2 cellular contexts compared by ENCODE assay signal in the genomic region with DNA sequence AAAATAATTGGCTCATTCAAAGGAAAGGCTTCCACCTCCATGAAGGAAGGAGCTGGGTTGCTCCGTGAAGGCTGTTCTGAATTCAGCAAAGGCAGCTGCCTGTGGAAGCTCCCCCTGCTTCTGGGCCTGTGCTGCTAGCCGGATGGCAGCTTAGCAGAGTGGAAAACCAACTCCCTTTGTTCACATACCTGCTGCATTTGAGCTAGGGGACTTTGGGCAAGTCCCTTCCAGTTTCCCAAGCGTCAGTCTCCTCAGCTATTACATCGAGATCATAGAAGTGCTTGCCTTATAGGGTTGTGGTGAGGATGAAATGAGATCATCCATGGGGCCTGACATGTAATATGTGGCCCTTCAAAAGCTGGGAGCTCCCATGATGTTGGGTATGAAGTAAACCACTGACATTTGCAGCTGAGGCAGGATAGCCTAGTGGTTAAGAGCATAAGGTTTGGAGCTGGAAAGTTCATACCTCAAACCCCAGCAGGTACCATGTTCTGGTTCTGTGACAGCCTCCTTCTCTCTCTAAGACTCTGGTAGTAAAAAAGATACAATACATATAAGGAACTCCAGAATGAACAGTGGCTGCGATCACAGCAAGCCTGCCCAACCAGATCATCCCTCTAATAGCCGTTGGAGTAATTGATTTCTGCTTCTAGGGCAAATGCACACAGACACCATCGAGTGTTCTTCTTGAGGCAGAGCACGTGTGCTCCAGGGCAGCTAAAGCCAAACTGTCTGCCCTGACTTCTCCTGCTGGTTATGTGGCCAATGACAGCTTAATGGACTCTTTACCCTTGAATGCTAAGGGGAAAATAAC.
TF ChIP-seq lines count a peak whose summit lies in the region.

No MANE protein-coding gene starts in this region.

TF ChIP-seq in HepG2, 621 proteins besides CTCF, POLR2A, EP300 and RAD21:
- no peak for TF ChIP-seq JUN (CRISPR knock-in tag; IDR thresholded peaks at IDR 0.05)
- TF ChIP-seq, protein P1, sequence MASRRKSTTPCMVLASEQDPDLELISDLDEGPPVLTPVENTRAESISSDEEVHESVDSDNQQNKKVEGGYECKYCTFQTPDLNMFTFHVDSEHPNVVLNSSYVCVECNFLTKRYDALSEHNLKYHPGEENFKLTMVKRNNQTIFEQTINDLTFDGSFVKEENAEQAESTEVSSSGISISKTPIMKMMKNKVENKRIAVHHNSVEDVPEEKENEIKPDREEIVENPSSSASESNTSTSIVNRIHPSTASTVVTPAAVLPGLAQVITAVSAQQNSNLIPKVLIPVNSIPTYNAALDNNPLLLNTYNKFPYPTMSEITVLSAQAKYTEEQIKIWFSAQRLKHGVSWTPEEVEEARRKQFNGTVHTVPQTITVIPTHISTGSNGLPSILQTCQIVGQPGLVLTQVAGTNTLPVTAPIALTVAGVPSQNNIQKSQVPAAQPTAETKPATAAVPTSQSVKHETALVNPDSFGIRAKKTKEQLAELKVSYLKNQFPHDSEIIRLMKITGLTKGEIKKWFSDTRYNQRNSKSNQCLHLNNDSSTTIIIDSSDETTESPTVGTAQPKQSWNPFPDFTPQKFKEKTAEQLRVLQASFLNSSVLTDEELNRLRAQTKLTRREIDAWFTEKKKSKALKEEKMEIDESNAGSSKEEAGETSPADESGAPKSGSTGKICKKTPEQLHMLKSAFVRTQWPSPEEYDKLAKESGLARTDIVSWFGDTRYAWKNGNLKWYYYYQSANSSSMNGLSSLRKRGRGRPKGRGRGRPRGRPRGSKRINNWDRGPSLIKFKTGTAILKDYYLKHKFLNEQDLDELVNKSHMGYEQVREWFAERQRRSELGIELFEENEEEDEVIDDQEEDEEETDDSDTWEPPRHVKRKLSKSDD (CRISPR knock-in tag; IDR thresholded peaks at IDR 0.05; ENCODE audit: low read depth), result no peak
- peak; percentile 26; the same call in 1 of the 2 replicates for TF ChIP-seq SMC3 (IDR thresholded peaks at IDR 0.05; ENCODE audit: low read length)
- TF ChIP-seq, protein P2, sequence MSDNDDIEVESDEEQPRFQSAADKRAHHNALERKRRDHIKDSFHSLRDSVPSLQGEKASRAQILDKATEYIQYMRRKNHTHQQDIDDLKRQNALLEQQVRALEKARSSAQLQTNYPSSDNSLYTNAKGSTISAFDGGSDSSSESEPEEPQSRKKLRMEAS (IDR thresholded peaks at IDR 0.05), result peak; percentile 81
- TF ChIP-seq IRX3 (CRISPR knock-in tag; IDR thresholded peaks at IDR 0.05; ENCODE audit: borderline replicate concordance, low read depth), result no peak
- TF ChIP-seq STAG1 (CRISPR knock-in tag; IDR thresholded peaks at IDR 0.05), result peak; percentile 38; the same call in 1 of the 2 replicates
- TF ChIP-seq, protein P3, sequence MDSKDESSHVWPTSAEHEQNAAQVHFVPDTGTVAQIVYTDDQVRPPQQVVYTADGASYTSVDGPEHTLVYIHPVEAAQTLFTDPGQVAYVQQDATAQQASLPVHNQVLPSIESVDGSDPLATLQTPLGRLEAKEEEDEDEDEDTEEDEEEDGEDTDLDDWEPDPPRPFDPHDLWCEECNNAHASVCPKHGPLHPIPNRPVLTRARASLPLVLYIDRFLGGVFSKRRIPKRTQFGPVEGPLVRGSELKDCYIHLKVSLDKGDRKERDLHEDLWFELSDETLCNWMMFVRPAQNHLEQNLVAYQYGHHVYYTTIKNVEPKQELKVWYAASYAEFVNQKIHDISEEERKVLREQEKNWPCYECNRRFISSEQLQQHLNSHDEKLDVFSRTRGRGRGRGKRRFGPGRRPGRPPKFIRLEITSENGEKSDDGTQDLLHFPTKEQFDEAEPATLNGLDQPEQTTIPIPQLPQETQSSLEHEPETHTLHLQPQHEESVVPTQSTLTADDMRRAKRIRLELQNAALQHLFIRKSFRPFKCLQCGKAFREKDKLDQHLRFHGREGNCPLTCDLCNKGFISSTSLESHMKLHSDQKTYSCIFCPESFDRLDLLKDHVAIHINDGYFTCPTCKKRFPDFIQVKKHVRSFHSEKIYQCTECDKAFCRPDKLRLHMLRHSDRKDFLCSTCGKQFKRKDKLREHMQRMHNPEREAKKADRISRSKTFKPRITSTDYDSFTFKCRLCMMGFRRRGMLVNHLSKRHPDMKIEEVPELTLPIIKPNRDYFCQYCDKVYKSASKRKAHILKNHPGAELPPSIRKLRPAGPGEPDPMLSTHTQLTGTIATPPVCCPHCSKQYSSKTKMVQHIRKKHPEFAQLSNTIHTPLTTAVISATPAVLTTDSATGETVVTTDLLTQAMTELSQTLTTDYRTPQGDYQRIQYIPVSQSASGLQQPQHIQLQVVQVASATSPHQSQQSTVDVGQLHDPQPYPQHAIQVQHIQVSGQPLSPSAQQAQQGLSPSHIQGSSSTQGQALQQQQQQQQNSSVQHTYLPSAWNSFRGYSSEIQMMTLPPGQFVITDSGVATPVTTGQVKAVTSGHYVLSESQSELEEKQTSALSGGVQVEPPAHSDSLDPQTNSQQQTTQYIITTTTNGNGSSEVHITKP (CRISPR knock-in tag; IDR thresholded peaks at IDR 0.05; ENCODE audit: low read depth), result peak; percentile 24; the same call in 1 of the 2 replicates

TF ChIP-seq in GM23338, 12 proteins besides CTCF, POLR2A, EP300 and RAD21:
- TF ChIP-seq NANOG (IDR thresholded peaks at IDR 0.05; ENCODE audit: borderline replicate concordance) (no peak), JUNB (IDR thresholded peaks at IDR 0.05; ENCODE audit: unreplicated experiment) (no peak), CREB1 (CRISPR knock-in tag; IDR thresholded peaks at IDR 0.05; ENCODE audit: low read depth) (no peak), STAT1 (IDR thresholded peaks at IDR 0.05; ENCODE audit: unreplicated experiment) (no peak)
- TF ChIP-seq, protein P4, sequence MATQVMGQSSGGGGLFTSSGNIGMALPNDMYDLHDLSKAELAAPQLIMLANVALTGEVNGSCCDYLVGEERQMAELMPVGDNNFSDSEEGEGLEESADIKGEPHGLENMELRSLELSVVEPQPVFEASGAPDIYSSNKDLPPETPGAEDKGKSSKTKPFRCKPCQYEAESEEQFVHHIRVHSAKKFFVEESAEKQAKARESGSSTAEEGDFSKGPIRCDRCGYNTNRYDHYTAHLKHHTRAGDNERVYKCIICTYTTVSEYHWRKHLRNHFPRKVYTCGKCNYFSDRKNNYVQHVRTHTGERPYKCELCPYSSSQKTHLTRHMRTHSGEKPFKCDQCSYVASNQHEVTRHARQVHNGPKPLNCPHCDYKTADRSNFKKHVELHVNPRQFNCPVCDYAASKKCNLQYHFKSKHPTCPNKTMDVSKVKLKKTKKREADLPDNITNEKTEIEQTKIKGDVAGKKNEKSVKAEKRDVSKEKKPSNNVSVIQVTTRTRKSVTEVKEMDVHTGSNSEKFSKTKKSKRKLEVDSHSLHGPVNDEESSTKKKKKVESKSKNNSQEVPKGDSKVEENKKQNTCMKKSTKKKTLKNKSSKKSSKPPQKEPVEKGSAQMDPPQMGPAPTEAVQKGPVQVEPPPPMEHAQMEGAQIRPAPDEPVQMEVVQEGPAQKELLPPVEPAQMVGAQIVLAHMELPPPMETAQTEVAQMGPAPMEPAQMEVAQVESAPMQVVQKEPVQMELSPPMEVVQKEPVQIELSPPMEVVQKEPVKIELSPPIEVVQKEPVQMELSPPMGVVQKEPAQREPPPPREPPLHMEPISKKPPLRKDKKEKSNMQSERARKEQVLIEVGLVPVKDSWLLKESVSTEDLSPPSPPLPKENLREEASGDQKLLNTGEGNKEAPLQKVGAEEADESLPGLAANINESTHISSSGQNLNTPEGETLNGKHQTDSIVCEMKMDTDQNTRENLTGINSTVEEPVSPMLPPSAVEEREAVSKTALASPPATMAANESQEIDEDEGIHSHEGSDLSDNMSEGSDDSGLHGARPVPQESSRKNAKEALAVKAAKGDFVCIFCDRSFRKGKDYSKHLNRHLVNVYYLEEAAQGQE (IDR thresholded peaks at IDR 0.05; ENCODE audit: unreplicated experiment), result no peak
- TF ChIP-seq, protein P5, sequence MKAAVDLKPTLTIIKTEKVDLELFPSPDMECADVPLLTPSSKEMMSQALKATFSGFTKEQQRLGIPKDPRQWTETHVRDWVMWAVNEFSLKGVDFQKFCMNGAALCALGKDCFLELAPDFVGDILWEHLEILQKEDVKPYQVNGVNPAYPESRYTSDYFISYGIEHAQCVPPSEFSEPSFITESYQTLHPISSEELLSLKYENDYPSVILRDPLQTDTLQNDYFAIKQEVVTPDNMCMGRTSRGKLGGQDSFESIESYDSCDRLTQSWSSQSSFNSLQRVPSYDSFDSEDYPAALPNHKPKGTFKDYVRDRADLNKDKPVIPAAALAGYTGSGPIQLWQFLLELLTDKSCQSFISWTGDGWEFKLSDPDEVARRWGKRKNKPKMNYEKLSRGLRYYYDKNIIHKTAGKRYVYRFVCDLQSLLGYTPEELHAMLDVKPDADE (IDR thresholded peaks at IDR 0.05), result no peak
